ENCODE assay signal across 8 cellular contexts in genomic region chr5:157342822-157343402, GRCh38.
DNase-seq lines count a peak whose midpoint lies in the region; ATAC-seq and TF ChIP-seq lines count a peak whose summit lies in the region.

No MANE protein-coding gene starts in this region.

- H4K91ac ChIP-seq in trophoblast cell (ENCODE audit: low read depth, low read length), result no peak overlapping the region

- no peaks in the 10 kb centered on the region for H3K27me3 ChIP-seq in BLaER1 treated with 17β-estradiol and CSF1 and Interleukin-3, amounts not matched to agents 10 nM and 100 nM
- H3K27me3 ChIP-seq in H7 (ENCODE audit: control insufficient read depth, insufficient read depth, low read length), result no peaks in the 10 kb centered on the region
- no peaks in the 10 kb centered on the region for H3K27me3 ChIP-seq in trophoblast cell (ENCODE audit: insufficient read depth, low read length)

- H3K9me3 ChIP-seq in BLaER1 treated with 17β-estradiol and CSF1 and Interleukin-3, amounts not matched to agents 10 nM and 100 nM (replicated peaks in 1 of 11), result no peaks in the 10 kb centered on the region
- peaks cover 5% of the 10 kb centered on the region for H3K9me3 ChIP-seq in trophoblast cell (ENCODE audit: insufficient read depth, low read depth, low read length)

- H3K36me3 ChIP-seq in BLaER1 treated with 17β-estradiol and CSF1 and Interleukin-3, amounts not matched to agents 10 nM and 100 nM, result peaks cover 17 to 100% (median 93%) of the 10 kb centered on the region in 11 experiments
- peaks cover 7% of the 10 kb centered on the region for H3K36me3 ChIP-seq in H7 (replicated peaks; ENCODE audit: control insufficient read depth, insufficient read depth, low read length)
- no peaks in the 10 kb centered on the region for H3K36me3 ChIP-seq in trophoblast cell (ENCODE audit: control insufficient read depth in 1 of 2, insufficient read depth in 2 of 2, low read length in 2 of 2)

- no peaks in the 10 kb centered on the region; a peak in 1 of 22 replicates for H4K20me1 ChIP-seq in BLaER1 treated with 17β-estradiol and CSF1 and Interleukin-3, amounts not matched to agents 10 nM and 100 nM

- H3K18ac ChIP-seq in trophoblast cell (ENCODE audit: low read length), result no peak overlapping the region

- no peak overlapping the region for H2BK12ac ChIP-seq in trophoblast cell (ENCODE audit: low read length)

- ATAC-seq in GM21786 (IDR thresholded peaks at IDR 0.05; ENCODE audit: unreplicated experiment) (no peak), GM18868 (IDR thresholded peaks at IDR 0.05; ENCODE audit: unreplicated experiment) (no peak)

- peak; percentile 67 for TF ChIP-seq CTCF in epithelial cell of esophagus (IDR thresholded peaks at IDR 0.05; ENCODE audit: insufficient read depth, low read depth, low read length, missing control alignments)

- H2BK5ac ChIP-seq in trophoblast cell (ENCODE audit: low read depth, low read length, poor library complexity), result no peak overlapping the region

- peaks cover 11 to 24% (median 16%) of the 10 kb centered on the region in 10 experiments for H3K4me1 ChIP-seq in BLaER1 treated with 17β-estradiol and CSF1 and Interleukin-3, amounts not matched to agents 10 nM and 100 nM
- no peaks in the 10 kb centered on the region for H3K4me1 ChIP-seq in trophoblast cell (ENCODE audit: control insufficient read depth in 1 of 2, insufficient read depth in 2 of 2, low read length in 2 of 2)

- H3K4me2 ChIP-seq in BLaER1 treated with 17β-estradiol and CSF1 and Interleukin-3, amounts not matched to agents 10 nM and 100 nM, result peak overlapping the region in 8 of 11 experiments; percentile 8 to 38 (median 30); a peak in 9 of 22 replicates
- H3K4me2 ChIP-seq in trophoblast cell (ENCODE audit: low read length), result no peak overlapping the region

- DNase-seq in H7 (peak; percentile 78), UCSD-AML1 (lab: John Stamatoyannopoulos, UW; ENCODE audit: unreplicated experiment) (peak; percentile 34), epithelial cell of esophagus (ENCODE audit: low read depth) (peak; percentile 37), trophoblast cell (peak; percentile 7 to 64), NCI-H1694 treated with DMSO at 0.1 percent for 48 hours (lab: John Stamatoyannopoulos, UW) (no peak)

- H2AFZ ChIP-seq in trophoblast cell (ENCODE audit: insufficient read depth, low read length, poor library complexity), result no peak overlapping the region

- H4K12ac ChIP-seq in trophoblast cell (ENCODE audit: low read depth, low read length), result no peak overlapping the region

- WGBS in trophoblast cell (ENCODE audit: extremely low coverage, insufficient coverage, insufficient read length), result no CpG with 5 or more reads among the region's 16 CpGs

- no peaks in the 10 kb centered on the region for H3K79me2 ChIP-seq in trophoblast cell (ENCODE audit: control insufficient read depth, insufficient read depth, low read length, poor library complexity)

- no peak overlapping the region for H2BK120ac ChIP-seq in trophoblast cell (ENCODE audit: insufficient read depth, low read length, poor library complexity)

- H2AK5ac ChIP-seq in trophoblast cell (ENCODE audit: low read length), result no peak overlapping the region

- H3K27ac ChIP-seq in BLaER1 treated with 17β-estradiol and CSF1 and Interleukin-3, amounts not matched to agents 10 nM and 100 nM, result peak overlapping the region in 2 of 11 experiments; percentile 9 to 63; a peak in 2 of 22 replicates
- no peak overlapping the region for H3K27ac ChIP-seq in trophoblast cell (ENCODE audit: low read depth, low read length)

- H3K79me1 ChIP-seq in trophoblast cell (ENCODE audit: low read length), result no peaks in the 10 kb centered on the region

- no peak overlapping the region for H3K4ac ChIP-seq in trophoblast cell (ENCODE audit: low read depth, low read length)

- no peak overlapping the region for H3K23ac ChIP-seq in trophoblast cell (ENCODE audit: low read length)

- H3K14ac ChIP-seq in trophoblast cell (ENCODE audit: low read length), result no peak overlapping the region

- H3K9ac ChIP-seq in BLaER1 treated with 17β-estradiol and CSF1 and Interleukin-3, amounts not matched to agents 10 nM and 100 nM, result no peak overlapping the region
- no peak overlapping the region for H3K9ac ChIP-seq in trophoblast cell (ENCODE audit: low read length)

- no peak overlapping the region for H4K8ac ChIP-seq in trophoblast cell (ENCODE audit: low read depth, low read length)

- no peak overlapping the region for H3K4me3 ChIP-seq in BLaER1 treated with 17β-estradiol and CSF1 and Interleukin-3, amounts not matched to agents 10 nM and 100 nM
- H3K4me3 ChIP-seq in H7 (ENCODE audit: insufficient read depth, low read depth, low read length) (no peak overlapping the region), epithelial cell of esophagus (ENCODE audit: low read length) (no peak overlapping the region), trophoblast cell (ENCODE audit: low read depth, low read length) (no peak overlapping the region)
